ENCODE assay signal across 8 cellular contexts in genomic region chr1:155084722-155085503, GRCh38. TPM values are rescaled to one million over a fixed set of nuclear protein-coding genes. Genes with fewer than 3 reads are reported as not detected.
DNase-seq lines count a peak whose midpoint lies in the region; ATAC-seq and TF ChIP-seq lines count a peak whose summit lies in the region.

No MANE protein-coding gene starts in this region.

- peak overlapping the region; percentile 93 for H3K27ac Mint-ChIP-seq in activated CD4-positive, alpha-beta T cell treated with anti-CD3 and anti-CD28 coated beads, Interleukin-2, amount 10 ng/mL, durations not matched to agents 24 days and 14 days

- no peaks in the 10 kb centered on the region for H3K9me3 Mint-ChIP-seq in activated CD4-positive, alpha-beta T cell treated with anti-CD3 and anti-CD28 coated beads, Interleukin-2, amount 10 ng/mL, durations not matched to agents 24 days and 14 days

- peaks cover 28% of the 10 kb centered on the region for H3K27me3 Mint-ChIP-seq in activated CD4-positive, alpha-beta T cell treated with anti-CD3 and anti-CD28 coated beads, Interleukin-2, amount 10 ng/mL, durations not matched to agents 24 days and 14 days

- H3K4me1 Mint-ChIP-seq in activated CD4-positive, alpha-beta T cell treated with anti-CD3 and anti-CD28 coated beads, Interleukin-2, amount 10 ng/mL, durations not matched to agents 24 days and 14 days, result peaks cover 36% of the 10 kb centered on the region

- peak overlapping the region; percentile 92 for H3K4me3 Mint-ChIP-seq in activated CD4-positive, alpha-beta T cell treated with anti-CD3 and anti-CD28 coated beads, Interleukin-2, amount 10 ng/mL, durations not matched to agents 24 days and 14 days

- intact Hi-C loops in activated CD4-positive, alpha-beta T cell treated with anti-CD3 and anti-CD28 coated beads, Interleukin-2, amount 10 ng/mL, durations not matched to agents 24 days and 14 days (cut with micrococcal nuclease), result loop anchor here (1.0 to 2.0 kb wide), 8 partner anchors 22 to 526 kb away; partner anchors contain the start of genes ADAM15, EFNA4, KRTCAP2 and SLC50A1

- DNase-seq in NCI-H526 (lab: John Stamatoyannopoulos, UW) (peak; percentile 99 to 100), dedifferentiated amniotic fluid mesenchymal stem cell (ENCODE audit: extremely low spot score) (peak; percentile 95), left lobe of liver (ENCODE audit: low spot score) (peak; percentile 91)
- DNase-seq in activated CD4-positive, alpha-beta T cell treated with anti-CD3 and anti-CD28 coated beads, Interleukin-2, amount 10 ng/mL, durations not matched to agents 24 days and 14 days, result peak; percentile 98
- peak; percentile 91 to 95 for DNase-seq in stimulated activated CD4-positive, alpha-beta T cell treated with anti-CD3 and anti-CD28 coated beads, Interleukin-2, amount 100 ng/mL, for 24 hours

- H3K27ac ChIP-seq in C4-2B, result peak overlapping the region; percentile 82

- ATAC-seq in GM19351 (IDR thresholded peaks at IDR 0.05; ENCODE audit: unreplicated experiment), result peak; percentile 72
- peak; percentile 62 for ATAC-seq in HG03520 (IDR thresholded peaks at IDR 0.05; ENCODE audit: unreplicated experiment)
- peak; percentile 84 for ATAC-seq in left lobe of liver

- H3K36me3 Mint-ChIP-seq in activated CD4-positive, alpha-beta T cell treated with anti-CD3 and anti-CD28 coated beads, Interleukin-2, amount 10 ng/mL, durations not matched to agents 24 days and 14 days (ENCODE audit: low read depth), result no peaks in the 10 kb centered on the region

- peak; percentile 95 for TF ChIP-seq CTCF in C4-2B (conservative IDR thresholded peaks at IDR 0.05)

RNA-seq across cellular contexts. Expression of gene EFNA3, which starts 6.3 kb away (rescaled TPM):
- 3.6 and 4.4 TPM in 2 replicates for total RNA-seq in activated CD4-positive, alpha-beta T cell treated with anti-CD3 and anti-CD28 coated beads, Interleukin-2, amount 10 ng/mL, durations not matched to agents 24 days and 14 days
- total RNA-seq in left lobe of liver, result 0.43 TPM

RNA-seq across cellular contexts. Expression of gene EFNA4, which starts 21.4 kb away (rescaled TPM):
- total RNA-seq in activated CD4-positive, alpha-beta T cell treated with anti-CD3 and anti-CD28 coated beads, Interleukin-2, amount 10 ng/mL, durations not matched to agents 24 days and 14 days, result 5.8 and 6.2 TPM in 2 replicates
- 3.3 TPM for total RNA-seq in left lobe of liver

RNA-seq across cellular contexts. Expression of gene ADAM15, which starts 33.8 kb away (rescaled TPM):
- total RNA-seq in activated CD4-positive, alpha-beta T cell treated with anti-CD3 and anti-CD28 coated beads, Interleukin-2, amount 10 ng/mL, durations not matched to agents 24 days and 14 days, result 79.7 and 84.5 TPM in 2 replicates
- 21.4 TPM for total RNA-seq in left lobe of liver

RNA-seq across cellular contexts. Expression of gene EFNA1, which starts 42.8 kb away (rescaled TPM):
- 0.24 TPM in 1 of 2 replicates, not detected in the other for total RNA-seq in activated CD4-positive, alpha-beta T cell treated with anti-CD3 and anti-CD28 coated beads, Interleukin-2, amount 10 ng/mL, durations not matched to agents 24 days and 14 days
- 85.1 TPM for total RNA-seq in left lobe of liver

RNA-seq across cellular contexts. Expression of gene SLC50A1, which starts 50.7 kb away (rescaled TPM):
- total RNA-seq in activated CD4-positive, alpha-beta T cell treated with anti-CD3 and anti-CD28 coated beads, Interleukin-2, amount 10 ng/mL, durations not matched to agents 24 days and 14 days, result 46.2 and 46.3 TPM in 2 replicates
- 22.4 TPM for total RNA-seq in left lobe of liver

Comparison
In these comparisons a context has a peak if more than half of its experiments do, and no peak if none do; other contexts are left out.
1. Peak in every context shown above with its lines: DNase-seq, ATAC-seq and H3K27ac ChIP-seq.